ENCODE assay signal across 15 cellular contexts in genomic region chr2:225337183-225337582, GRCh38.
A peak's percentile ranks its signal among the peaks of the same experiment; 100 is the strongest.
DNase-seq lines count a peak whose midpoint lies in the region; ATAC-seq and TF ChIP-seq lines count a peak whose summit lies in the region.
"Had no signal": no experiment of that assay in that cellular context is flagged by ENCODE, and none has a peak within 500 bp of the region (broad histone marks: within the 10 kb centered on the region; RNA-seq: fewer than 3 reads in every experiment).

No MANE protein-coding gene starts in this region.

- ATAC-seq in GM18868 (IDR thresholded peaks at IDR 0.05; ENCODE audit: unreplicated experiment) = no peak
- ATAC-seq in HG03045 (IDR thresholded peaks at IDR 0.05; ENCODE audit: unreplicated experiment) = no peak

- H3K4me3 ChIP-seq in A673 (ENCODE audit: low read depth, low read length, poor library complexity, severe bottlenecking) (no peak overlapping the region), astrocyte of the cerebellum (ENCODE audit: low read depth, low read length) (no peak overlapping the region)
- H3K4me3 ChIP-seq: dorsolateral prefrontal cortex had no signal

- H3K9me3 ChIP-seq in A673 (ENCODE audit: low read depth, low read length, poor library complexity, severe bottlenecking) = no peaks in the 10 kb centered on the region

- POLR2A ChIA-PET in A673 (lab: Charles Lee; ENCODE audit: low non-redundant PET) = no interaction called here

- CTCF ChIA-PET in A673 (lab: Charles Lee) = no interaction called here

- peak; percentile 49 for DNase-seq in A673 (ENCODE audit: low spot score)
- peak; percentile 70 for DNase-seq in HFFc6
- peak; percentile 89 for DNase-seq in astrocyte of the cerebellum (ENCODE audit: low read depth)
- DNase-seq in kidney glomerular epithelial cell (lab: John Stamatoyannopoulos, UW) = peak; percentile 63
- DNase-seq in SW480 (ENCODE audit: low spot score) = no peak
- no peak for DNase-seq in NCI-H1436 (lab: John Stamatoyannopoulos, UW)
- DNase-seq: activated CD8-positive, alpha-beta memory T cell treated with anti-CD3 and anti-CD28 coated beads for 24 hours; activated naive CD4-positive, alpha-beta T cell treated with anti-CD3 and anti-CD28 coated beads for 36 hours; dorsolateral prefrontal cortex; NCI-H187; OCI-M1; T-helper 9 cell had no signal

- H3K27me3 ChIP-seq in A673 (replicated peaks; ENCODE audit: insufficient read depth, low read depth, low read length, poor library complexity) = no peaks in the 10 kb centered on the region
- H3K27me3 ChIP-seq: dorsolateral prefrontal cortex had no signal

- BruUV-seq in A673 (replicated peaks; lab: Mats Ljungman, UMichigan) = no TSS peak

- no peak overlapping the region for H3K27ac ChIP-seq in A673 (ENCODE audit: low read depth, low read length, poor library complexity, severe bottlenecking)
- H3K27ac ChIP-seq: dorsolateral prefrontal cortex had no signal

- H3K27me3 Mint-ChIP-seq in HFFc6 (ENCODE audit: insufficient read depth) = peaks cover 2% of the 10 kb centered on the region; the same call in 1 of the 2 replicates
- H3K27me3 Mint-ChIP-seq: type B pancreatic cell had no signal

- no peaks in the 10 kb centered on the region for H3K36me3 Mint-ChIP-seq in HFFc6 (ENCODE audit: low read depth)
- H3K36me3 Mint-ChIP-seq: type B pancreatic cell had no signal

- H3K9me3 Mint-ChIP-seq in HFFc6 = no peaks in the 10 kb centered on the region
- H3K9me3 Mint-ChIP-seq: activated naive CD4-positive, alpha-beta T cell treated with anti-CD3 and anti-CD28 coated beads for 36 hours; type B pancreatic cell had no signal

- no peak overlapping the region for H3K27ac Mint-ChIP-seq in HFFc6
- H3K27ac Mint-ChIP-seq: activated naive CD4-positive, alpha-beta T cell treated with anti-CD3 and anti-CD28 coated beads for 36 hours; type B pancreatic cell had no signal

- TF ChIP-seq CTCF in A673 (conservative IDR thresholded peaks at IDR 0.05; ENCODE audit: low read depth, low read length) (no peak), HFFc6 (IDR thresholded peaks at IDR 0.05) (no peak), astrocyte of the cerebellum (IDR thresholded peaks at IDR 0.05; ENCODE audit: low read depth, low read length, missing control alignments) (no peak)

- in situ Hi-C loops in astrocyte of the cerebellum (cut with HindIII; ENCODE audit: low sequenced_read_pairs) = no loop called here

- no peaks in the 10 kb centered on the region for H3K36me3 ChIP-seq in A673 (ENCODE audit: insufficient read depth, low read length, poor library complexity, severe bottlenecking)

- intact Hi-C loops in A673 (cut with micrococcal nuclease; ENCODE audit: unreplicated experiment) = no loop called here

- peaks cover 32% of the 10 kb centered on the region for H3K4me1 Mint-ChIP-seq in HFFc6 (ENCODE audit: low read depth)

- H3K4me3 Mint-ChIP-seq in HFFc6 = peak overlapping the region; percentile 5; the same call in 1 of the 2 replicates
- H3K4me3 Mint-ChIP-seq: activated naive CD4-positive, alpha-beta T cell treated with anti-CD3 and anti-CD28 coated beads for 36 hours; type B pancreatic cell had no signal

- no peaks in the 10 kb centered on the region for H3K4me1 ChIP-seq in A673 (ENCODE audit: insufficient read depth, low read length, poor library complexity, severe bottlenecking)

Comparison
In these comparisons a context has a peak if more than half of its experiments do, and no peak if none do; other contexts are left out.
1. DNase-seq: peak in A673 (single experiment), HFFc6 (single experiment), astrocyte of the cerebellum (single experiment) and kidney glomerular epithelial cell (single experiment); none in SW480 (single experiment) and NCI-H1436 (single experiment).